In genomic region chr14:67619446-67620216, GRCh38 we compare ENCODE assay signal across 1 cellular context.
TF ChIP-seq lines count a peak whose summit lies in the region.

Gene ARG2 (plus strand): TSS chr14:67619920. CDS start chr14:67619978, 58 bp downstream.

TF ChIP-seq in HepG2, 621 proteins besides CTCF, POLR2A, EP300 and RAD21 (continued from another document and continues in another):
- peak; percentile 78 for TF ChIP-seq ARID5B (CRISPR knock-in tag; IDR thresholded peaks at IDR 0.05)
- peak; percentile 75; the same call in 1 of the 2 replicates for TF ChIP-seq ZNF747 (CRISPR knock-in tag; IDR thresholded peaks at IDR 0.05; ENCODE audit: borderline replicate concordance)
- TF ChIP-seq ZFP91 (CRISPR knock-in tag; IDR thresholded peaks at IDR 0.05; ENCODE audit: borderline replicate concordance), result peak; percentile 82; the same call in 1 of the 2 replicates
- peak; percentile 55; the same call in 1 of the 2 replicates for TF ChIP-seq SIN3A (IDR thresholded peaks at IDR 0.05; ENCODE audit: borderline replicate concordance, low read depth, low read length)
- TF ChIP-seq ZNF33A (CRISPR knock-in tag; IDR thresholded peaks at IDR 0.05; ENCODE audit: borderline replicate concordance), result 0 out of 2 replicates have a peak, but pooled peaks have one; percentile 39
- no peak for TF ChIP-seq SETDB1 (CRISPR knock-in tag; IDR thresholded peaks at IDR 0.05; ENCODE audit: borderline replicate concordance)
- no peak for TF ChIP-seq ZKSCAN5 (CRISPR knock-in tag; IDR thresholded peaks at IDR 0.05)
- no peak for TF ChIP-seq ZBTB14 (CRISPR knock-in tag; IDR thresholded peaks at IDR 0.05)
- peak; percentile 91 for TF ChIP-seq HOMEZ (CRISPR knock-in tag; IDR thresholded peaks at IDR 0.05; ENCODE audit: low read depth)
- TF ChIP-seq CSRNP2 (CRISPR knock-in tag; conservative IDR thresholded peaks at IDR 0.05; ENCODE audit: low read depth), result no peak
- peak; percentile 80 for TF ChIP-seq ZGPAT (CRISPR knock-in tag; IDR thresholded peaks at IDR 0.05)
- peak; percentile 53; the same call in 1 of the 2 replicates for TF ChIP-seq DMAP1 (CRISPR knock-in tag; IDR thresholded peaks at IDR 0.05)
- no peak for TF ChIP-seq CHCHD3 (CRISPR knock-in tag; IDR thresholded peaks at IDR 0.05)
- TF ChIP-seq ZNF225 (CRISPR knock-in tag; IDR thresholded peaks at IDR 0.05), result no peak
- TF ChIP-seq CENPX (CRISPR knock-in tag; IDR thresholded peaks at IDR 0.05), result no peak
- TF ChIP-seq MIER3 (CRISPR knock-in tag; IDR thresholded peaks at IDR 0.05; ENCODE audit: borderline replicate concordance), result peak; percentile 80
- no peak; the same call in 1 of the 2 replicates for TF ChIP-seq SP5 (CRISPR knock-in tag; IDR thresholded peaks at IDR 0.05; ENCODE audit: borderline replicate concordance, low read depth)
- TF ChIP-seq RERE (CRISPR knock-in tag; IDR thresholded peaks at IDR 0.05; ENCODE audit: low read depth), result no peak
- peak; percentile 33; the same call in 1 of the 2 replicates for TF ChIP-seq ARHGAP35 (CRISPR knock-in tag; IDR thresholded peaks at IDR 0.05; ENCODE audit: borderline replicate concordance)
- peak; percentile 82 for TF ChIP-seq ZNF772 (CRISPR knock-in tag; IDR thresholded peaks at IDR 0.05)
- TF ChIP-seq DRAP1 (CRISPR knock-in tag; IDR thresholded peaks at IDR 0.05), result peak; percentile 96
- TF ChIP-seq ZHX2 (IDR thresholded peaks at IDR 0.05; ENCODE audit: low read depth), result peak; percentile 95
- TF ChIP-seq ZHX2 (CRISPR knock-in tag; IDR thresholded peaks at IDR 0.05; ENCODE audit: borderline replicate concordance), result no peak
- TF ChIP-seq HNF4G (IDR thresholded peaks at IDR 0.05; ENCODE audit: borderline replicate concordance, low read depth, low read length), result no peak
- TF ChIP-seq HNF4G (CRISPR knock-in tag; IDR thresholded peaks at IDR 0.05; ENCODE audit: borderline replicate concordance, low read depth), result no peak
- peak; percentile 33; the same call in 1 of the 2 replicates for TF ChIP-seq ZNF784 (CRISPR knock-in tag; IDR thresholded peaks at IDR 0.05; ENCODE audit: borderline replicate concordance)
- peak; percentile 86; the same call in 1 of the 3 replicates for TF ChIP-seq MXI1 (IDR thresholded peaks at IDR 0.05; ENCODE audit: borderline replicate concordance, low read depth, low read length)
